In the genomic region with DNA sequence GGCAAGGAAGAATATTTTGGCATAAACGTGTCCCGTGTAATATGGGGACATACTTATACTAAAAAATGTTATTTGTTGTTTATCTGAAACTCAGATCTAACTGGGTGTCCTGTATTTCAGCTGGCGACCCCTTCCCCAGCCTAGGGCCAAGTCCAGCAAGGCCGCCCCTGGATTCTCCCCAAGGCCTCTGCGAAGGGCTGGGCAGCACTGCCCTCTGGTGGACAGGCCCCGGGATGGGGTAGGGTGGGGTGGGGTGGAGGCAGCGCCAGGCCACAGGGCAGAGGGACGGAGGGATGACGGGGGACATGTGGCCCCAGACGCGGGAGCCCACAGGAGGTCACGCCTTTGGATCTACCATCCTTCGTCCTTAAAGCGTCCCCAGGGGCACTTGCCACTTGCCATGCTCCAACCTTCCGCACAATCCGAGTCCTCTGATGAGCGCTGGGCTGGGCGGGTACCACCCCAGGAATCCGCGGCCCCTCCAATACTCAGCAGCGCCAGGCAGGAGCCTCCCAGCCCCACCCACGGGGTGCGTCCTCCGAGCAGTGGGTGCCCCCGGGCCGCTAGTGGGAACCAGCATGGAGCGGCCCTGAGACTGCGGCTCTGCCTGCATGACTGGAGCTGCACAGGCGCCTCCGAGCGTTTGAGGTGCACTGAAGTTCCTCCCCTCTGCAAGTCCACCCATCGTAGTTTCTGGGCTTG, we compare ENCODE assay signal across 9 cellular contexts. TPM values are rescaled to one million over a fixed set of nuclear protein-coding genes. Genes with fewer than 3 reads are reported as not detected.
DNase-seq lines count a peak whose midpoint lies in the region; ATAC-seq, FAIRE-seq and TF ChIP-seq lines count a peak whose summit lies in the region.
"Had no signal": no experiment of that assay in that cellular context is flagged by ENCODE, and none has a peak within 500 bp of the region (broad histone marks: within the 10 kb centered on the region; RNA-seq: fewer than 3 reads in every experiment).

No MANE protein-coding gene starts in this region.

- peak; percentile 89 for DNase-seq in D721Med (ENCODE audit: insufficient read length, low spot score)
- peak; percentile 61 for DNase-seq in HK-2 (ENCODE audit: unreplicated experiment)
- DNase-seq in WTC11 (ENCODE audit: low spot score): peak; percentile 85
- DNase-seq in foreskin keratinocyte: peak in 1 of 2 donors; percentile 37
- DNase-seq in prostate gland (ENCODE audit: low spot score): peak; percentile 42
- DNase-seq in superior temporal gyrus (ENCODE audit: extremely low spot score): no peak
- no peak for DNase-seq in ureter (ENCODE audit: low spot score)
- no peak for DNase-seq in mesenteric fat pad (ENCODE audit: low spot score)

- TF ChIP-seq CTCF in D721Med (IDR thresholded peaks at IDR 0.05; ENCODE audit: insufficient read depth, missing control alignments) (peak; percentile 39), WTC11 (IDR thresholded peaks at IDR 0.05) (peak; percentile 41), foreskin keratinocyte (conservative IDR thresholded peaks at IDR 0.05) (peak; percentile 82), prostate gland (IDR thresholded peaks at IDR 0.05) (peak in 3 of 4 experiments; percentile 66 to 76 (median 73))

- no peak overlapping the region for H3K4me3 Mint-ChIP-seq in WTC11

- H3K4me1 Mint-ChIP-seq in WTC11: peaks cover 10% of the 10 kb centered on the region

- H3K9me3 Mint-ChIP-seq in WTC11: no peaks in the 10 kb centered on the region

- no peak overlapping the region for H3K27ac Mint-ChIP-seq in WTC11

- intact Hi-C loops in prostate gland (cut with DNase I): loop anchor here (5.0 kb wide), 1 partner anchor 207 kb away; no protein-coding TSS in a partner anchor

- TF ChIP-seq POLR2A in prostate gland (IDR thresholded peaks at IDR 0.05): no peak

- no peaks in the 10 kb centered on the region for H3K36me3 Mint-ChIP-seq in WTC11

- POLR2A ChIA-PET in WTC11 (lab: Charles Lee): interaction anchor here (0.6 kb wide), 1 partner anchor 17 kb away, joined by 3 read pairs; no protein-coding TSS in a partner anchor

- H3K27me3 Mint-ChIP-seq in WTC11 (ENCODE audit: low read depth): no peaks in the 10 kb centered on the region

- H3K27ac ChIP-seq in foreskin keratinocyte (peak overlapping the region; percentile 61), prostate gland (no peak overlapping the region)
- H3K27ac ChIP-seq: SK-N-MC had no signal

- H3K9me3 ChIP-seq in prostate gland: no peaks in the 10 kb centered on the region

- CTCF ChIA-PET in WTC11 (lab: Charles Lee): interaction anchor here (0.5 to 4.9 kb wide), 20 partner anchors 8 to 355 kb away, joined by 3 to 44 read pairs (median 4); no protein-coding TSS in a partner anchor

- FAIRE-seq in D721Med (lab: Jason Lieb, UNC): no peak

- peaks cover 4% of the 10 kb centered on the region for H3K4me1 ChIP-seq in foreskin keratinocyte
- peaks cover 4% of the 10 kb centered on the region for H3K4me1 ChIP-seq in prostate gland (replicated peaks)

- no peak overlapping the region for H3K4me3 ChIP-seq in prostate gland
- H3K4me3 ChIP-seq: SK-N-MC had no signal

- peaks cover 22% of the 10 kb centered on the region for H3K27me3 ChIP-seq in foreskin keratinocyte
- H3K27me3 ChIP-seq in prostate gland (replicated peaks; ENCODE audit: insufficient read depth): no peaks in the 10 kb centered on the region

- ATAC-seq in WTC11: peak; percentile 83
- no peak for ATAC-seq in foreskin keratinocyte

- no peaks in the 10 kb centered on the region for H3K36me3 ChIP-seq in prostate gland

- WGBS in prostate gland: 18% methylated on average over 17 of the region's 32 CpGs

TF ChIP-seq in WTC11, 78 proteins besides CTCF, POLR2A, EP300 and RAD21:
- 0 out of 2 replicates have a peak, but pooled peaks have one; percentile 45 for TF ChIP-seq ZNF263 (CRISPR knock-in tag; IDR thresholded peaks at IDR 0.05; ENCODE audit: low read depth)
- TF ChIP-seq, protein P1, sequence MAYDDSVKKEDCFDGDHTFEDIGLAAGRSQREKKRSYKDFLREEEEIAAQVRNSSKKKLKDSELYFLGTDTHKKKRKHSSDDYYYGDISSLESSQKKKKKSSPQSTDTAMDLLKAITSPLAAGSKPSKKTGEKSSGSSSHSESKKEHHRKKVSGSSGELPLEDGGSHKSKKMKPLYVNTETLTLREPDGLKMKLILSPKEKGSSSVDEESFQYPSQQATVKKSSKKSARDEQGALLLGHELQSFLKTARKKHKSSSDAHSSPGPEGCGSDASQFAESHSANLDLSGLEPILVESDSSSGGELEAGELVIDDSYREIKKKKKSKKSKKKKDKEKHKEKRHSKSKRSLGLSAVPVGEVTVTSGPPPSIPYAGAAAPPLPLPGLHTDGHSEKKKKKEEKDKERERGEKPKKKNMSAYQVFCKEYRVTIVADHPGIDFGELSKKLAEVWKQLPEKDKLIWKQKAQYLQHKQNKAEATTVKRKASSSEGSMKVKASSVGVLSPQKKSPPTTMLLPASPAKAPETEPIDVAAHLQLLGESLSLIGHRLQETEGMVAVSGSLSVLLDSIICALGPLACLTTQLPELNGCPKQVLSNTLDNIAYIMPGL (CRISPR knock-in tag; IDR thresholded peaks at IDR 0.05): peak; percentile 73
- TF ChIP-seq, protein P2, sequence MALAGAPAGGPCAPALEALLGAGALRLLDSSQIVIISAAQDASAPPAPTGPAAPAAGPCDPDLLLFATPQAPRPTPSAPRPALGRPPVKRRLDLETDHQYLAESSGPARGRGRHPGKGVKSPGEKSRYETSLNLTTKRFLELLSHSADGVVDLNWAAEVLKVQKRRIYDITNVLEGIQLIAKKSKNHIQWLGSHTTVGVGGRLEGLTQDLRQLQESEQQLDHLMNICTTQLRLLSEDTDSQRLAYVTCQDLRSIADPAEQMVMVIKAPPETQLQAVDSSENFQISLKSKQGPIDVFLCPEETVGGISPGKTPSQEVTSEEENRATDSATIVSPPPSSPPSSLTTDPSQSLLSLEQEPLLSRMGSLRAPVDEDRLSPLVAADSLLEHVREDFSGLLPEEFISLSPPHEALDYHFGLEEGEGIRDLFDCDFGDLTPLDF (CRISPR knock-in tag; IDR thresholded peaks at IDR 0.05): no peak
- TF ChIP-seq ZNF138 (CRISPR knock-in tag; conservative IDR thresholded peaks at IDR 0.05): no peak

RNA-seq across cellular contexts. Expression of a gene that starts 7.1 kb away (rescaled TPM):
- total RNA-seq in WTC11 (2021): 40.2 to 42.2 TPM (median 41.2 TPM) in 3 replicates
- total RNA-seq in foreskin keratinocyte: 38.1 and 41.9 TPM in 2 replicates
- polyA plus RNA-seq in foreskin keratinocyte: 61.5 and 75.3 TPM in 2 replicates
- total RNA-seq in prostate gland: 10 to 100 TPM; 44.9 to 50.0 TPM
- total RNA-seq in ureter: 52.2 TPM
- 547 TPM for total RNA-seq in mesenteric fat pad

RNA-seq across cellular contexts. Expression of a gene that starts 18.1 kb away (rescaled TPM):
- 45.4 to 49.8 TPM (median 48.9 TPM) in 3 replicates for total RNA-seq in WTC11 (2021)
- 0.07 and 0.21 TPM in 2 replicates for total RNA-seq in foreskin keratinocyte
- 0.18 and 0.19 TPM in 2 replicates for polyA plus RNA-seq in foreskin keratinocyte
- 10 to 100 TPM; 18.9 to 27.8 TPM for total RNA-seq in prostate gland
- total RNA-seq in ureter: 6.6 TPM
- total RNA-seq in mesenteric fat pad: 3.9 TPM

RNA-seq across cellular contexts. Expression of a gene that starts 31.6 kb away (rescaled TPM):
- total RNA-seq in WTC11 (2021): 54.6 to 64.9 TPM (median 62.8 TPM) in 3 replicates
- total RNA-seq in foreskin keratinocyte: 14.7 and 16.4 TPM in 2 replicates
- 19.5 and 25.1 TPM in 2 replicates for polyA plus RNA-seq in foreskin keratinocyte
- 100 to 1,000 TPM in 1 of 2 donors, 10 to 100 TPM in 1; 49.3 to 118 TPM for total RNA-seq in prostate gland
- total RNA-seq in ureter: 109 TPM
- total RNA-seq in mesenteric fat pad: 155 TPM

RNA-seq across cellular contexts. Expression of a gene that starts 48.4 kb away (rescaled TPM):
- 2.4 to 3.7 TPM (median 3.3 TPM) in 3 replicates for total RNA-seq in WTC11 (2021)
- not detected in 2 replicates for total RNA-seq in foreskin keratinocyte
- not detected in 2 replicates for polyA plus RNA-seq in foreskin keratinocyte
- 10 to 100 TPM in 1 of 2 donors, 1 to 10 TPM in 1; 3.9 to 14.8 TPM for total RNA-seq in prostate gland
- 40.6 TPM for total RNA-seq in ureter
- 9.2 TPM for total RNA-seq in mesenteric fat pad

RNA-seq across cellular contexts. Expression of a gene that starts 54.0 kb away (rescaled TPM):
- total RNA-seq in WTC11 (2021) (not detected in 3 replicates), foreskin keratinocyte (not detected in 2 replicates), prostate gland (10 to 100 TPM in 1 of 2 donors, 1 to 10 TPM in 1; 7.8 to 16.2 TPM), ureter (62.8 TPM), mesenteric fat pad (16.2 TPM)
- polyA plus RNA-seq in foreskin keratinocyte: not detected in 2 replicates

Comparison
In these comparisons a context has a peak if more than half of its experiments do, and no peak if none do; other contexts are left out.
1. DNase-seq: peak in D721Med (single experiment), HK-2 (single experiment), WTC11 (single experiment) and prostate gland (single experiment); none in superior temporal gyrus (single experiment), ureter (single experiment) and mesenteric fat pad (single experiment).
2. RNA of a gene that starts 7.1 kb away (total RNA-seq): 547 TPM in mesenteric fat pad (single experiment); 52.2 TPM in ureter (single experiment), 44.9 to 50.0 TPM in prostate gland, 40.2 to 42.2 TPM in WTC11 and 38.1 to 41.9 TPM in foreskin keratinocyte; every median in the first group is over 10 times any median in the second.
3. Peak in every context shown above with its lines, with median percentiles within 50 percentile points of each other: CTCF ChIP-seq.